ENCODE assay signal across 15 cellular contexts in the genomic region with DNA sequence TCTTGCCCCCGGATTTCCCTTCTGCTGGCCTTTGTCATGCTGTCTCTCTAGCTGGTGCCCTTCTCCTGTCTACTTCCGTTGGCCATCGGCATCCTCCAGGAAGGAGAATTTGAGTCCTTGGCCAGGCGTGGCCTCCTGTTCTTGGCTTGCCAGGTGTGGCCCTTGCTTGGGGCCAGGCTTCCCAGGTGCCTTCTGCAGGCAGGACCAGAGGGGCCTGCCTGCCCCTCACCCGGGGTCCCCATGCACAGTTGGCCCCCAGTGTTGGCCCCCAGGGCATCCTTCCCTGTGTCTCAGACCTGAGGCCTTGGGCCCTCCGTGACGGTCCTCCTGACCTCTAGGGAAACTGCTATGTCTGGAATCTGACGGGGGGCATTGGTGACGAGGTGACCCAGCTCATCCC. TPM values are rescaled to one million over a fixed set of nuclear protein-coding genes. Genes with fewer than 3 reads are reported as not detected.
DNase-seq lines count a peak whose midpoint lies in the region; ATAC-seq and TF ChIP-seq lines count a peak whose summit lies in the region.
"Had no signal": no experiment of that assay in that cellular context is flagged by ENCODE, and none has a peak within 500 bp of the region (broad histone marks: within the 10 kb centered on the region; RNA-seq: fewer than 3 reads in every experiment).

No MANE protein-coding gene starts in this region.

- H3K79me2 ChIP-seq in osteoblast (ENCODE audit: insufficient read depth, low read length): peaks cover 36% of the 10 kb centered on the region

- H3K4me1 ChIP-seq in BLaER1 treated with 17β-estradiol and CSF1 and Interleukin-3, amounts not matched to agents 10 nM and 100 nM: peaks cover 35 to 53% (median 45%) of the 10 kb centered on the region in 10 experiments
- peaks cover 20% of the 10 kb centered on the region for H3K4me1 ChIP-seq in CD8-positive, alpha-beta T cell (ENCODE audit: insufficient read depth, low read length)
- peaks cover 19% of the 10 kb centered on the region for H3K4me1 ChIP-seq in osteoblast (ENCODE audit: insufficient read depth, low read length)

- no peak overlapping the region for H3K27ac Mint-ChIP-seq in CD8-positive, alpha-beta T cell
- H3K27ac Mint-ChIP-seq in activated naive CD8-positive, alpha-beta T cell: peak overlapping the region; percentile 58
- H3K27ac Mint-ChIP-seq in natural killer cell: peak overlapping the region in 1 of 2 donors; percentile 76

- POLR2A ChIA-PET in CD8-positive, alpha-beta T cell (lab: Charles Lee): interaction anchor here (1.2 kb wide), 1 partner anchor 44 kb away, joined by 4 read pairs; a partner anchor contains a TSS

- peak overlapping the region in 7 of 11 experiments; percentile 91 to 99 (median 98); a peak in 6 of 22 replicates for H3K9ac ChIP-seq in BLaER1 treated with 17β-estradiol and CSF1 and Interleukin-3, amounts not matched to agents 10 nM and 100 nM

- peaks cover 28% of the 10 kb centered on the region for H3K36me3 Mint-ChIP-seq in CD8-positive, alpha-beta T cell
- peaks cover 7% of the 10 kb centered on the region for H3K36me3 Mint-ChIP-seq in activated naive CD8-positive, alpha-beta T cell
- no peaks in the 10 kb centered on the region for H3K36me3 Mint-ChIP-seq in natural killer cell

- H3K4me3 Mint-ChIP-seq in CD8-positive, alpha-beta T cell: peak overlapping the region; percentile 39
- peak overlapping the region; percentile 90 for H3K4me3 Mint-ChIP-seq in activated naive CD8-positive, alpha-beta T cell
- H3K4me3 Mint-ChIP-seq in natural killer cell: peak overlapping the region; percentile 67

- H3K27me3 Mint-ChIP-seq in CD8-positive, alpha-beta T cell (ENCODE audit: low read depth): no peaks in the 10 kb centered on the region
- no peaks in the 10 kb centered on the region for H3K27me3 Mint-ChIP-seq in activated naive CD8-positive, alpha-beta T cell
- no peaks in the 10 kb centered on the region for H3K27me3 Mint-ChIP-seq in natural killer cell (ENCODE audit: low read depth in 2 of 2)

- H3K9me3 Mint-ChIP-seq in CD8-positive, alpha-beta T cell: no peaks in the 10 kb centered on the region
- no peaks in the 10 kb centered on the region for H3K9me3 Mint-ChIP-seq in activated naive CD8-positive, alpha-beta T cell (ENCODE audit: low read depth)
- H3K9me3 Mint-ChIP-seq in natural killer cell: no peaks in the 10 kb centered on the region

- H3K27ac ChIP-seq in BLaER1 treated with 17β-estradiol and CSF1 and Interleukin-3, amounts not matched to agents 10 nM and 100 nM: no peak overlapping the region
- no peak overlapping the region for H3K27ac ChIP-seq in CD8-positive, alpha-beta T cell (ENCODE audit: low read depth, low read length)
- no peak overlapping the region for H3K27ac ChIP-seq in osteoblast (ENCODE audit: low read depth, low read length)
- H3K27ac ChIP-seq: heart right ventricle, ovary, tibial artery had no signal

- no peak for TF ChIP-seq CTCF in CD8-positive, alpha-beta T cell (IDR thresholded peaks at IDR 0.05)
- no peak for TF ChIP-seq CTCF in natural killer cell (IDR thresholded peaks at IDR 0.05)
- no peak for TF ChIP-seq CTCF in osteoblast (IDR thresholded peaks at IDR 0.05; ENCODE audit: extremely low read depth, low read depth, low read length)

- CTCF ChIA-PET in CD8-positive, alpha-beta T cell (lab: Charles Lee): no interaction called here

- no peaks in the 10 kb centered on the region for H3K27me3 ChIP-seq in BLaER1 treated with 17β-estradiol and CSF1 and Interleukin-3, amounts not matched to agents 10 nM and 100 nM
- no peaks in the 10 kb centered on the region for H3K27me3 ChIP-seq in CD8-positive, alpha-beta T cell (ENCODE audit: insufficient read depth, low read length)
- H3K27me3 ChIP-seq in osteoblast (ENCODE audit: insufficient read depth, low read length): no peaks in the 10 kb centered on the region
- H3K27me3 ChIP-seq: heart right ventricle, ovary, tibial artery had no signal

- H2AFZ ChIP-seq in osteoblast (ENCODE audit: low read length): no peak overlapping the region

- intact Hi-C loops in CD8-positive, alpha-beta T cell (cut with DNase I, micrococcal nuclease): loop anchor here (5.0 kb wide), 3 partner anchors 44 to 436 kb away; a partner anchor contains a TSS
- intact Hi-C loops in natural killer cell (cut with micrococcal nuclease): no loop called here

- H3K36me3 ChIP-seq in BLaER1 treated with 17β-estradiol and CSF1 and Interleukin-3, amounts not matched to agents 10 nM and 100 nM: peaks cover 42 to 62% (median 51%) of the 10 kb centered on the region in 11 experiments
- H3K36me3 ChIP-seq in CD8-positive, alpha-beta T cell (ENCODE audit: insufficient read depth, low read length): peaks cover 16% of the 10 kb centered on the region
- peaks cover 20% of the 10 kb centered on the region for H3K36me3 ChIP-seq in osteoblast (ENCODE audit: insufficient read depth, low read length)
- H3K36me3 ChIP-seq: ovary had no signal

- no peak for DNase-seq in CD8-positive, alpha-beta T cell
- DNase-seq in natural killer cell (no peak), AG08396 (ENCODE audit: low spot score) (no peak), osteoblast (ENCODE audit: insufficient read length, low spot score, missing footprints) (no peak), H4 (ENCODE audit: low spot score) (no peak)
- DNase-seq: effector CD4-positive, alpha-beta T cell; heart right ventricle; MV-4-11; NCI-H2081 treated with DMSO at 0.1 percent for 48 hours; NCI-H526; ovary; stimulated activated CD4-positive, alpha-beta T cell treated with anti-CD3 and anti-CD28 coated beads, Interleukin-4, amount 100 ng/mL, for 4 hours; tibial artery had no signal

- ATAC-seq in CD8-positive, alpha-beta T cell: no peak
- ATAC-seq in natural killer cell: no peak
- ATAC-seq: heart right ventricle had no signal

- peaks cover 8 to 63% (median 30%) of the 10 kb centered on the region in 11 experiments; a peak in 20 of 22 replicates for H4K20me1 ChIP-seq in BLaER1 treated with 17β-estradiol and CSF1 and Interleukin-3, amounts not matched to agents 10 nM and 100 nM
- no peaks in the 10 kb centered on the region for H4K20me1 ChIP-seq in osteoblast (ENCODE audit: insufficient read depth, low read length)

- H3K9me3 ChIP-seq in BLaER1 treated with 17β-estradiol and CSF1 and Interleukin-3, amounts not matched to agents 10 nM and 100 nM (replicated peaks in 1 of 11): no peaks in the 10 kb centered on the region
- no peaks in the 10 kb centered on the region for H3K9me3 ChIP-seq in CD8-positive, alpha-beta T cell (ENCODE audit: low read length)
- H3K9me3 ChIP-seq in osteoblast (ENCODE audit: low read depth, low read length): no peaks in the 10 kb centered on the region
- H3K9me3 ChIP-seq: heart right ventricle, ovary, tibial artery had no signal

- 0 out of 22 replicates have a peak overlapping the region, but pooled peaks of 2 of the 11 experiments have one; percentile 96 to 100 for H3K4me2 ChIP-seq in BLaER1 treated with 17β-estradiol and CSF1 and Interleukin-3, amounts not matched to agents 10 nM and 100 nM
- no peak overlapping the region for H3K4me2 ChIP-seq in osteoblast (ENCODE audit: insufficient read depth, low read length)

- H3K4me3 ChIP-seq in BLaER1 treated with 17β-estradiol and CSF1 and Interleukin-3, amounts not matched to agents 10 nM and 100 nM: no peak overlapping the region
- H3K4me3 ChIP-seq in CD8-positive, alpha-beta T cell (ENCODE audit: low read depth, low read length): no peak overlapping the region
- H3K4me3 ChIP-seq in osteoblast (ENCODE audit: insufficient read depth, low read length): no peak overlapping the region
- H3K4me3 ChIP-seq: heart right ventricle, ovary, tibial artery had no signal

- peaks cover 22% of the 10 kb centered on the region for H3K4me1 Mint-ChIP-seq in CD8-positive, alpha-beta T cell (ENCODE audit: low read depth)
- peaks cover 23% of the 10 kb centered on the region for H3K4me1 Mint-ChIP-seq in activated naive CD8-positive, alpha-beta T cell (ENCODE audit: low read depth)
- peaks cover 19 to 36% of the 10 kb centered on the region in 2 donors for H3K4me1 Mint-ChIP-seq in natural killer cell

RNA-seq across cellular contexts. Expression of a gene that starts 2.6 kb away (rescaled TPM):
- 10 to 100 TPM; 29.9 to 30.8 TPM for total RNA-seq in CD8-positive, alpha-beta T cell
- total RNA-seq in natural killer cell (10 to 100 TPM; 19.7 to 30.2 (median 27.8) TPM), osteoblast (30.8 and 44.2 TPM in 2 replicates)
- 22.1 and 28.4 TPM in 2 replicates for total RNA-seq in H4 (2014; rRNA removed; shearing (Covaris generic))

RNA-seq across cellular contexts. Expression of a gene that starts 2.8 kb away (rescaled TPM):
- total RNA-seq in CD8-positive, alpha-beta T cell: 1 to 10 TPM; 2.1 to 6.1 TPM
- total RNA-seq in natural killer cell: 1 to 10 TPM; 3.2 to 5.2 (median 3.6) TPM
- 1.5 and 2.5 TPM in 2 replicates for total RNA-seq in osteoblast
- total RNA-seq in H4 (2014; rRNA removed; shearing (Covaris generic)): 0.06 and 1.0 TPM in 2 replicates

RNA-seq across cellular contexts. Expression of a gene that starts 6.8 kb away (rescaled TPM):
- 1 to 10 TPM; 7.7 TPM for total RNA-seq in CD8-positive, alpha-beta T cell
- total RNA-seq in natural killer cell (10 to 100 TPM in 2 of 3 donors, 1 to 10 TPM in 1; 9.7 to 12.8 (median 12.4) TPM), osteoblast (14.1 and 14.4 TPM in 2 replicates)
- 20.0 and 24.5 TPM in 2 replicates for total RNA-seq in H4 (2014; rRNA removed; shearing (Covaris generic))

RNA-seq across cellular contexts. Expression of a gene that starts 11.5 kb away (rescaled TPM):
- total RNA-seq in CD8-positive, alpha-beta T cell: under 1 TPM; 0.06 to 0.08 TPM
- total RNA-seq in natural killer cell (not detected), osteoblast (not detected in 2 replicates)
- 0.02 TPM in 2 replicates for total RNA-seq in H4 (2014; rRNA removed; shearing (Covaris generic))

RNA-seq across cellular contexts. Expression of a gene that starts 15.5 kb away (rescaled TPM):
- total RNA-seq in CD8-positive, alpha-beta T cell: 10 to 100 TPM; 36.3 to 37.5 TPM
- total RNA-seq in natural killer cell: 10 to 100 TPM; 43.6 to 45.7 (median 45.7) TPM
- total RNA-seq in osteoblast: 30.9 and 31.5 TPM in 2 replicates
- 8.0 and 9.5 TPM in 2 replicates for total RNA-seq in H4 (2014; rRNA removed; shearing (Covaris generic))

Comparison
In these comparisons a context has a peak if more than half of its experiments do, and no peak if none do; other contexts are left out.
1. H3K4me3 Mint-ChIP-seq: peak in every context shown above with its lines; median percentile 90 in activated naive CD8-positive, alpha-beta T cell; 67 in natural killer cell; 39 in CD8-positive, alpha-beta T cell.